Comparison of ENCODE assay signal across 14 cellular contexts in genomic region chr12:70535896-70536374, GRCh38.
DNase-seq lines count a peak whose midpoint lies in the region; ATAC-seq and TF ChIP-seq lines count a peak whose summit lies in the region.
"Had no signal": no experiment of that assay in that cellular context is flagged by ENCODE, and none has a peak within 500 bp of the region (broad histone marks: within the 10 kb centered on the region; RNA-seq: fewer than 3 reads in every experiment).

No MANE protein-coding gene starts in this region.

- H3K4me1 ChIP-seq in aorta (ENCODE audit: control insufficient read depth in 1 of 2, insufficient read depth in 2 of 2, low read length in 2 of 2): no peaks in the 10 kb centered on the region

- DNase-seq in RPMI7951 (ENCODE audit: low read depth) (peak; percentile 10), fibroblast of pulmonary artery (ENCODE audit: low read depth) (peak; percentile 73), medulla oblongata (ENCODE audit: extremely low spot score) (peak; percentile 92), substantia nigra (lab: John Stamatoyannopoulos, UW) (peak in 43 of 49 donors; percentile 12 to 89 (median 52)), aorta (no peak)
- DNase-seq: amniotic stem cell; CD8-positive, alpha-beta T cell; MG63; NCI-H446 had no signal

- H3K4me3 ChIP-seq in fibroblast of pulmonary artery (replicated peaks; ENCODE audit: low read depth, low read length) (no peak overlapping the region), aorta (ENCODE audit: low read length in 2 of 2) (no peak overlapping the region)
- H3K4me3 ChIP-seq: MG63 had no signal

- H3K27ac ChIP-seq in substantia nigra (ENCODE audit: low read depth, low read length, poor library complexity, severe bottlenecking): peak overlapping the region; percentile 83
- H3K27ac ChIP-seq in aorta (ENCODE audit: low read depth in 1 of 2, low read length in 2 of 2): no peak overlapping the region
- H3K27ac ChIP-seq: VCaP had no signal

- H3K9me3 ChIP-seq in aorta (ENCODE audit: control insufficient read depth, low read length): peaks cover 1% of the 10 kb centered on the region
- H3K9me3 ChIP-seq: MG63 had no signal

- no peak for ATAC-seq in aorta (ENCODE audit: low FRiP score)
- no peak for ATAC-seq in GM18861 (IDR thresholded peaks at IDR 0.05; ENCODE audit: unreplicated experiment)
- ATAC-seq in HG03095 (IDR thresholded peaks at IDR 0.05; ENCODE audit: unreplicated experiment): no peak
- ATAC-seq: CD8-positive, alpha-beta T cell; natural killer cell treated with Interleukin-12 subunit alpha and Interleukin-12 subunit beta and Interleukin-15 and Interleukin-18, amount 100 ng/mL, for 72 hours; stimulated activated effector memory CD8-positive, alpha-beta T cell treated with anti-CD3 and anti-CD28 coated beads, Interleukin-12 subunit alpha, Interleukin-12 subunit beta, amount 100 ng/mL, for 72 hours had no signal

- intact Hi-C loops in aorta (cut with DNase I): no loop called here

- 81 to 87% methylated on average over 6 of the region's 6 CpGs for WGBS in aorta, 2 donors

- TF ChIP-seq CTCF in fibroblast of pulmonary artery (IDR thresholded peaks at IDR 0.05; ENCODE audit: low read length, missing control alignments): no peak

- no peaks in the 10 kb centered on the region for H3K36me3 ChIP-seq in aorta (ENCODE audit: control insufficient read depth in 1 of 2, insufficient read depth in 2 of 2, low read length in 1 of 2)
- H3K36me3 ChIP-seq: MG63 had no signal

- H3K27me3 ChIP-seq in aorta (ENCODE audit: control insufficient read depth in 1 of 2, insufficient read depth in 2 of 2, low read length in 1 of 2): no peaks in the 10 kb centered on the region
- H3K27me3 ChIP-seq: MG63 had no signal

Comparison
In these comparisons a context has a peak if more than half of its experiments do, and no peak if none do; other contexts are left out.
1. DNase-seq: peak in RPMI7951 (single experiment), fibroblast of pulmonary artery (single experiment), medulla oblongata (single experiment) and substantia nigra (43 of 49); none in aorta (0 of 2).